Comparison of ENCODE assay signal across 11 cellular contexts in genomic region chr12:5556033-5556614, GRCh38.
A peak's percentile ranks its signal among the peaks of the same experiment; 100 is the strongest.
DNase-seq lines count a peak whose midpoint lies in the region; ATAC-seq and TF ChIP-seq lines count a peak whose summit lies in the region.
"Had no signal": no experiment of that assay in that cellular context is flagged by ENCODE, and none has a peak within 500 bp of the region (broad histone marks: within the 10 kb centered on the region; RNA-seq: fewer than 3 reads in every experiment).

No MANE protein-coding gene starts in this region.

- 80% methylated on average over 13 of the region's 13 CpGs for WGBS in smooth muscle cell (ENCODE audit: low lambda C conversion rate)

- H3F3A ChIP-seq in smooth muscle cell (ENCODE audit: low read depth) = no peaks in the 10 kb centered on the region

- no peak overlapping the region for H2AFZ ChIP-seq in smooth muscle cell (ENCODE audit: low read depth)

- H3K4me3 Mint-ChIP-seq in activated T-cell treated with anti-CD3 and anti-CD28 coated beads, Interleukin-2, amount 50 U/mL, for 24 hours = no peak overlapping the region
- H3K4me3 Mint-ChIP-seq: central memory CD8-positive, alpha-beta T cell had no signal

- no peaks in the 10 kb centered on the region for H3K27me3 ChIP-seq in smooth muscle cell (ENCODE audit: low read depth)
- peaks cover 0 to 3% (median 0%) of the 10 kb centered on the region in 45 donors for H3K27me3 ChIP-seq in dorsolateral prefrontal cortex

- no peaks in the 10 kb centered on the region for H3K9me3 ChIP-seq in smooth muscle cell (replicated peaks; ENCODE audit: low read depth)

- DNase-seq in activated T-cell treated with anti-CD3 and anti-CD28 coated beads for 48 hours (ENCODE audit: low read depth) (peak; percentile 4), HuH-7.5 (ENCODE audit: low spot score) (peak; percentile 33), cardiac fibroblast (ENCODE audit: low read depth in 2 of 2) (no peak), smooth muscle cell (lab: John Stamatoyannopoulos, UW; ENCODE audit: unreplicated experiment) (no peak), dorsolateral prefrontal cortex (no peak), DMS153 treated with DMSO at 0.1 percent for 48 hours (lab: John Stamatoyannopoulos, UW; ENCODE audit: unreplicated experiment) (no peak)
- no peak for DNase-seq in activated T-cell treated with anti-CD3 and anti-CD28 coated beads, Interleukin-2, amount 50 U/mL, for 24 hours
- DNase-seq: NCI-H2227 treated with DMSO at 0.1 percent for 48 hours, substantia nigra had no signal

- H3K9ac ChIP-seq in smooth muscle cell (ENCODE audit: low read depth) = no peak overlapping the region

- no peaks in the 10 kb centered on the region for H3K36me3 ChIP-seq in smooth muscle cell (ENCODE audit: low read depth)

- TF ChIP-seq CTCF in cardiac fibroblast (IDR thresholded peaks at IDR 0.05; ENCODE audit: low read depth, low read length) (peak; percentile 8), smooth muscle cell (IDR thresholded peaks at IDR 0.05; ENCODE audit: borderline replicate concordance, insufficient read depth, poor library complexity, severe bottlenecking) (peak; percentile 34), dorsolateral prefrontal cortex (IDR thresholded peaks at IDR 0.05 in 54 of 56, conservative IDR thresholded peaks at IDR 0.05 in 2 of 56; ENCODE audit: low read depth in 1 of 56, partially characterized antibody in 56 of 56) (peak in 4 of 56 donors; percentile 9 to 16 (median 13))

- H3K27ac Mint-ChIP-seq in activated T-cell treated with anti-CD3 and anti-CD28 coated beads, Interleukin-2, amount 50 U/mL, for 24 hours = no peak overlapping the region

- peaks cover 19% of the 10 kb centered on the region for H3K4me1 ChIP-seq in smooth muscle cell (ENCODE audit: low read depth)

- no peak overlapping the region for H3K4me2 ChIP-seq in smooth muscle cell

- H4K20me1 ChIP-seq in smooth muscle cell (ENCODE audit: low read depth) = no peaks in the 10 kb centered on the region

- no peaks in the 10 kb centered on the region for H3K36me3 Mint-ChIP-seq in activated T-cell treated with anti-CD3 and anti-CD28 coated beads, Interleukin-2, amount 50 U/mL, for 24 hours (ENCODE audit: low read depth)

- H3K4me1 Mint-ChIP-seq in activated T-cell treated with anti-CD3 and anti-CD28 coated beads, Interleukin-2, amount 50 U/mL, for 24 hours (ENCODE audit: low read depth) = no peaks in the 10 kb centered on the region
- H3K4me1 Mint-ChIP-seq: central memory CD8-positive, alpha-beta T cell had no signal

- no peaks in the 10 kb centered on the region for H3K9me3 Mint-ChIP-seq in activated T-cell treated with anti-CD3 and anti-CD28 coated beads, Interleukin-2, amount 50 U/mL, for 24 hours
- H3K9me3 Mint-ChIP-seq: central memory CD8-positive, alpha-beta T cell had no signal

- H3K27me3 Mint-ChIP-seq in activated T-cell treated with anti-CD3 and anti-CD28 coated beads, Interleukin-2, amount 50 U/mL, for 24 hours = peaks cover 9% of the 10 kb centered on the region

- H3K79me2 ChIP-seq in smooth muscle cell (ENCODE audit: low read depth) = no peaks in the 10 kb centered on the region

- H3K27ac ChIP-seq in smooth muscle cell (ENCODE audit: low read depth) = no peak overlapping the region
- no peak overlapping the region for H3K27ac ChIP-seq in dorsolateral prefrontal cortex

- intact Hi-C loops in dorsolateral prefrontal cortex (cut with DNase I) = no loop called here

- ATAC-seq in GM18868 (IDR thresholded peaks at IDR 0.05; ENCODE audit: unreplicated experiment) = no peak

- H3K4me3 ChIP-seq in cardiac fibroblast (replicated peaks in 1 of 2; ENCODE audit: low read depth in 2 of 2, low read length in 2 of 2) (no peak overlapping the region), smooth muscle cell (no peak overlapping the region), dorsolateral prefrontal cortex (no peak overlapping the region)

Comparison
In these comparisons a context has a peak if more than half of its experiments do, and no peak if none do; other contexts are left out.
1. DNase-seq: peak in activated T-cell treated with anti-CD3 and anti-CD28 coated beads for 48 hours (single experiment) and HuH-7.5 (single experiment); none in activated T-cell treated with anti-CD3 and anti-CD28 coated beads, Interleukin-2, amount 50 U/mL, for 24 hours (single experiment), cardiac fibroblast (0 of 2), smooth muscle cell (single experiment), dorsolateral prefrontal cortex (0 of 10) and DMS153 treated with DMSO at 0.1 percent for 48 hours (single experiment).